Comparison of ENCODE assay signal across 8 cellular contexts in the genomic region with DNA sequence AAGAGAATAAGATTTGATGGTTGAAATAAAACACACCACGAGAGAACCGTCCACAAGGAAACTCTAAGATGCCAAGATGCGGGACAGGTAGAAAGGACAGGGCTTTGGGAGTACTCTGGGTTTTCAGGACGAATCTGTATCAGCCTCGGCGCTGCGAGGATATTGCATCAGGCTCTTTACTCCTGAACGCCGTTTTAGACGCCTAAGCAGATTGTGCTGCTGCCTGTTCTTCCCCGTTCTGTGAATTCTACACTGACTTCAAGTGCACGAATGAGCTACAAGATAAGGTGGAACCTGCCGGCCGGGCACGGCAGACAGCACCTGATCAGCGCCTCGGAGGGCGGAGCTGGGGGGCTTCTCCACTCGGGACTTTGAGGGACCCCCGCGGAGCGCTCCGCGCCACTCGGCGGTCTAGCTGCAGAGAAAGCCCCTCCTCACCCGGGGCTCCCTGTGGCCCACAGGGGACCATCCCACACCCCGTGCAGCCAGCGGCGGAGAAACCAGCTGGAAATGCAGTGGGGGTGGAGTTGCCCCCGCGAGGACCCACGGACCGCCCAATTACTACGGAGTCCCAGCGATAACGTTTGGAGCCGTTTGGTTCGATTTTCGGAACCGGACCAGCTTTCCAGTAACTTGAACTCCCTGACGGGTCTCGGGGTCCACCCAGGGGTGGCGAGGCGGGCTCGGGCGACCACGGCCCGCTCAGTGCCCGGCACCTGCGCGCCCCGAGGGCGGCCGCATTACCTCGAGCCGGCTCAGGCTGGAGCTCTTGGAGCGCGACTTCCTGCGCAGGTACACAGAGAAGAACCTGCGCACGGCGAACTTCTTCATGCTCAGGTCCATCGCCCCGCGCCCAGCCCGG. TPM values are rescaled to one million over a fixed set of nuclear protein-coding genes. Genes with fewer than 3 reads are reported as not detected.
DNase-seq lines count a peak whose midpoint lies in the region; ATAC-seq and TF ChIP-seq lines count a peak whose summit lies in the region.

No MANE protein-coding gene starts in this region.

- H3K9me2 ChIP-seq in hepatocyte (replicated peaks; ENCODE audit: insufficient read depth): no peaks in the 10 kb centered on the region

- peak overlapping the region; percentile 69 for H3K9ac ChIP-seq in OCI-LY3 (ENCODE audit: low read length)

- H3K4me3 ChIP-seq in OCI-LY3 (ENCODE audit: low read length) (peak overlapping the region; percentile 93), adrenal gland (peak overlapping the region; percentile 38 to 86 (median 50)), hepatocyte (peak overlapping the region; percentile 91)

- H3K27ac ChIP-seq in OCI-LY3 (ENCODE audit: low read length) (no peak overlapping the region), adrenal gland (peak overlapping the region in 4 of 5 donors; percentile 41 to 84 (median 56)), hepatocyte (peak overlapping the region; percentile 90)

- intact Hi-C loops in adrenal gland (cut with DNase I) (no loop called here), sciatic nerve (cut with DNase I) (no loop called here)

- H3K27me3 ChIP-seq in OCI-LY3 (ENCODE audit: low read depth, low read length) (peaks cover 31% of the 10 kb centered on the region), adrenal gland (no peaks in the 10 kb centered on the region), hepatocyte (peaks cover 8% of the 10 kb centered on the region)

- H4K20me1 ChIP-seq in OCI-LY3 (ENCODE audit: insufficient read depth, low read length): no peaks in the 10 kb centered on the region
- H4K20me1 ChIP-seq in hepatocyte (ENCODE audit: insufficient read depth, poor library complexity, severe bottlenecking): no peaks in the 10 kb centered on the region

- H3K4me2 ChIP-seq in OCI-LY3 (ENCODE audit: low read length): peak overlapping the region; percentile 93
- H3K4me2 ChIP-seq in hepatocyte: peak overlapping the region; percentile 94

- H3K36me3 ChIP-seq in OCI-LY3 (replicated peaks; ENCODE audit: low read depth, low read length): no peaks in the 10 kb centered on the region
- H3K36me3 ChIP-seq in adrenal gland (replicated peaks in 1 of 2): no peaks in the 10 kb centered on the region
- no peaks in the 10 kb centered on the region for H3K36me3 ChIP-seq in hepatocyte (replicated peaks; ENCODE audit: insufficient read depth, low read depth)

- TF ChIP-seq CTCF in GM10266 (IDR thresholded peaks at IDR 0.05; ENCODE audit: control insufficient read depth, insufficient read depth, low read depth, missing control alignments) (no peak), OCI-LY3 (IDR thresholded peaks at IDR 0.05; ENCODE audit: low read depth, low read length) (no peak), adrenal gland (IDR thresholded peaks at IDR 0.05) (no peak), hepatocyte (IDR thresholded peaks at IDR 0.05; ENCODE audit: poor library complexity) (no peak)

- H3K4me1 ChIP-seq in OCI-LY3 (ENCODE audit: low read length) (peaks cover 30% of the 10 kb centered on the region), adrenal gland (replicated peaks in 1 of 2) (peaks cover 18 to 20% of the 10 kb centered on the region in 2 donors), hepatocyte (ENCODE audit: insufficient read depth) (peaks cover 15% of the 10 kb centered on the region)

- H2AFZ ChIP-seq in OCI-LY3 (ENCODE audit: low read depth, low read length) (peak overlapping the region; percentile 68; the same call in 1 of the 2 replicates), hepatocyte (peak overlapping the region; percentile 83)

- peak; percentile 2 for ATAC-seq in HG02981 (IDR thresholded peaks at IDR 0.05; ENCODE audit: unreplicated experiment)
- no peak for ATAC-seq in sciatic nerve

- TF ChIP-seq POLR2A in adrenal gland (IDR thresholded peaks at IDR 0.05): no peak

- 2 to 9% (median 4%) methylated on average over 9 to 67 of the region's 67 CpGs for WGBS in adrenal gland, 4 donors
- WGBS in hepatocyte (ENCODE audit: low lambda C conversion rate, missing lambda C conversion rate): 2% methylated on average over 60 of the region's 67 CpGs

- no peaks in the 10 kb centered on the region for H3K9me3 ChIP-seq in OCI-LY3 (ENCODE audit: insufficient read depth, low read length)
- no peaks in the 10 kb centered on the region for H3K9me3 ChIP-seq in adrenal gland (replicated peaks in 1 of 3)
- H3K9me3 ChIP-seq in hepatocyte (ENCODE audit: low read depth): no peaks in the 10 kb centered on the region

- H3K79me2 ChIP-seq in OCI-LY3 (ENCODE audit: low read length): no peaks in the 10 kb centered on the region
- H3K79me2 ChIP-seq in hepatocyte: peaks cover 40% of the 10 kb centered on the region

- DNase-seq in GM10266 (ENCODE audit: extremely low spot score): peak; percentile 23
- peak in 4 of 7 donors; percentile 34 to 65 (median 50) for DNase-seq in adrenal gland
- DNase-seq in hepatocyte (ENCODE audit: low spot score): peak; percentile 77
- peak; percentile 74 for DNase-seq in sciatic nerve (ENCODE audit: low spot score)
- DNase-seq in NCI-H2081 treated with DMSO at 0.1 percent for 48 hours (lab: John Stamatoyannopoulos, UW): no peak
- no peak for DNase-seq in HPDE6-E6E7 (ENCODE audit: extremely low spot score)

RNA-seq across cellular contexts. Expression of gene RPS6KA2, which starts 0.6 kb away (rescaled TPM):
- 10 to 100 TPM; 18.9 to 40.4 (median 28.1) TPM for total RNA-seq in adrenal gland
- 10 to 100 TPM in 2 of 3 donors, 1 to 10 TPM in 1; 7.0 to 28.5 (median 10.2) TPM for polyA plus RNA-seq in adrenal gland
- 26.3 and 29.2 TPM in 2 replicates for total RNA-seq in hepatocyte
- 27.7 and 34.8 TPM in 2 replicates for polyA plus RNA-seq in hepatocyte
- 69.9 TPM for total RNA-seq in sciatic nerve

RNA-seq across cellular contexts. Expression of gene RAMACL, which starts 39.9 kb away (rescaled TPM):
- total RNA-seq in adrenal gland (1 to 10 TPM in 4 of 8 donors, under 1 TPM in 4; 0.14 to 4.2 (median 0.80) TPM), hepatocyte (1.1 and 1.6 TPM in 2 replicates), sciatic nerve (4.3 TPM)
- polyA plus RNA-seq in adrenal gland (under 1 TPM; 0.20 to 0.24 (median 0.22) TPM), hepatocyte (1.1 and 2.9 TPM in 2 replicates)

Comparison
In these comparisons a context has a peak if more than half of its experiments do, and no peak if none do; other contexts are left out.
1. DNase-seq: peak in GM10266 (single experiment), adrenal gland (4 of 7), hepatocyte (single experiment) and sciatic nerve (single experiment); none in NCI-H2081 treated with DMSO at 0.1 percent for 48 hours (single experiment) and HPDE6-E6E7 (single experiment).
2. Peak in every context shown above with its lines, with median percentiles within 50 percentile points of each other: H3K4me3 ChIP-seq.